In genomic region chr10:124152781-124153600, GRCh38 we compare ENCODE assay signal across 9 cellular contexts. TPM values are rescaled to one million over a fixed set of nuclear protein-coding genes. Genes with fewer than 3 reads are reported as not detected.
DNase-seq lines count a peak whose midpoint lies in the region; ATAC-seq and TF ChIP-seq lines count a peak whose summit lies in the region.
"Had no signal": no experiment of that assay in that cellular context is flagged by ENCODE, and none has a peak within 500 bp of the region (broad histone marks: within the 10 kb centered on the region; RNA-seq: fewer than 3 reads in every experiment).

No MANE protein-coding gene starts in this region.

- no peaks in the 10 kb centered on the region for H3K79me2 ChIP-seq in SU-DHL-6 (ENCODE audit: insufficient read depth, low read length)

- H3K9me2 ChIP-seq in SU-DHL-6 (replicated peaks; ENCODE audit: insufficient read depth, low read length) = no peaks in the 10 kb centered on the region

- no peak overlapping the region for H2AFZ ChIP-seq in SU-DHL-6 (ENCODE audit: low read depth, low read length, severe bottlenecking)

- H3K27me3 ChIP-seq in SU-DHL-6 (ENCODE audit: low read length) (no peaks in the 10 kb centered on the region), left lung (no peaks in the 10 kb centered on the region)

- peak; percentile 92 for ATAC-seq in GM21723 (IDR thresholded peaks at IDR 0.05; ENCODE audit: unreplicated experiment)
- peak; percentile 81 for ATAC-seq in left lung
- ATAC-seq in HG02970 (IDR thresholded peaks at IDR 0.05; ENCODE audit: low FRiP score, unreplicated experiment) = no peak

- H3K27ac ChIP-seq in SU-DHL-6 (ENCODE audit: low read depth, low read length) = no peak overlapping the region
- H3K27ac ChIP-seq in left lung = peak overlapping the region; percentile 5 to 84
- H3K27ac ChIP-seq: VCaP had no signal

- DNase-seq in DMS79 (lab: John Stamatoyannopoulos, UW) (peak; percentile 6), KBM-7 (peak; percentile 28), T47D (ENCODE audit: low read depth in 1 of 2, low spot score in 1 of 2) (peak; percentile 38), left lung (peak; percentile 72 to 84)
- DNase-seq in stimulated activated CD8-positive, alpha-beta memory T cell treated with anti-CD3 and anti-CD28 coated beads, Interleukin-12 subunit alpha, Interleukin-12 subunit beta, amount 100 ng/mL, for 1 hour (ENCODE audit: low read depth) = peak; percentile 19

- intact Hi-C loops in left lung (cut with DNase I) = no loop called here

- peaks cover 25 to 48% of the 10 kb centered on the region in 2 donors for H3K4me1 ChIP-seq in left lung

- H3K36me3 ChIP-seq in SU-DHL-6 (ENCODE audit: low read length) (no peaks in the 10 kb centered on the region), left lung (no peaks in the 10 kb centered on the region)

- in situ Hi-C loops in KBM-7 (cut with MboI; ENCODE audit: low pct_unique_long_range_greater_than_20kb, low sequenced_read_pairs) (no loop called here), T47D (cut with HindIII; ENCODE audit: low pct_unique_long_range_greater_than_20kb, low sequenced_read_pairs) (no loop called here)

- H3K9ac ChIP-seq in SU-DHL-6 (ENCODE audit: low read length) = peak overlapping the region; percentile 10; the same call in 1 of the 2 replicates

- H4K20me1 ChIP-seq in SU-DHL-6 (ENCODE audit: low read depth, low read length) = no peaks in the 10 kb centered on the region

- TF ChIP-seq CTCF in SU-DHL-6 (IDR thresholded peaks at IDR 0.05; ENCODE audit: insufficient read depth, low read length, poor library complexity, severe bottlenecking) (no peak), left lung (IDR thresholded peaks at IDR 0.05) (no peak)

- H3K9me3 ChIP-seq in SU-DHL-6 (ENCODE audit: insufficient read depth, low read length) = no peaks in the 10 kb centered on the region
- no peaks in the 10 kb centered on the region for H3K9me3 ChIP-seq in left lung

- H3K4me3 ChIP-seq in SU-DHL-6 (ENCODE audit: insufficient read depth, low read length, poor library complexity, severe bottlenecking) = no peak overlapping the region
- H3K4me3 ChIP-seq in left lung = no peak overlapping the region

- H3F3A ChIP-seq in SU-DHL-6 (ENCODE audit: insufficient read depth) = no peaks in the 10 kb centered on the region

- peak overlapping the region; percentile 22 for H3K4me2 ChIP-seq in SU-DHL-6 (ENCODE audit: low read depth, low read length, poor library complexity, severe bottlenecking)

RNA-seq across cellular contexts. Expression of gene CHST15, which starts 59.6 kb away (rescaled TPM):
- total RNA-seq in left lung = 10 to 100 TPM; 30.3 to 53.3 TPM

Comparison
In these comparisons a context has a peak if more than half of its experiments do, and no peak if none do; other contexts are left out.
1. DNase-seq: peak in every context shown above with its lines; median percentile 78 in left lung; 38 in T47D; 28 in KBM-7; 19 in stimulated activated CD8-positive, alpha-beta memory T cell treated with anti-CD3 and anti-CD28 coated beads, Interleukin-12 subunit alpha, Interleukin-12 subunit beta, amount 100 ng/mL, for 1 hour; 6 in DMS79.